ENCODE assay signal across 26 cellular contexts in genomic region chr5:86008293-86008692, GRCh38.
"Had no signal": no experiment of that assay in that cellular context is flagged by ENCODE, and none has a peak within 500 bp of the region (broad histone marks: within the 10 kb centered on the region; RNA-seq: fewer than 3 reads in every experiment).

No MANE protein-coding gene starts in this region.

- DNase-seq: activated CD4-positive, alpha-beta memory T cell treated with anti-CD3 and anti-CD28 coated beads for 36 hours; activated CD4-positive, alpha-beta T cell treated with anti-CD3 and anti-CD28 coated beads for 36 hours; activated CD4-positive, alpha-beta T cell treated with anti-CD3 and anti-CD28 coated beads, Interleukin-2, amount 10 ng/mL, durations not matched to agents 24 days and 14 days; activated CD4-positive, CD25-positive, alpha-beta regulatory T cell; activated CD4-positive, CD25-positive, alpha-beta regulatory T cell treated with anti-CD3 and anti-CD28 coated beads, Interleukin-2, amount 50 U/mL, for 72 hours; activated CD8-positive, alpha-beta memory T cell treated with anti-CD3 and anti-CD28 coated beads, Interleukin-2, amount 10 ng/mL, durations not matched to agents 7 days and 5 days; activated CD8-positive, alpha-beta memory T cell treated with anti-CD3 and anti-CD28 coated beads, Interleukin-2, amount 50 U/mL, for 4 hours; activated CD8-positive, alpha-beta T cell treated with anti-CD3 and anti-CD28 coated beads, Interleukin-2, amount 10 ng/mL, durations not matched to agents 7 days and 5 days; activated gamma-delta T cell; activated naive CD4-positive, alpha-beta T cell; activated naive CD4-positive, alpha-beta T cell treated with anti-CD3 and anti-CD28 coated beads, Interleukin-2, amount 10 ng/mL, durations not matched to agents 7 days and 5 days; activated naive CD8-positive, alpha-beta T cell treated with anti-CD3 and anti-CD28 coated beads, Interleukin-2, amount 10 ng/mL, durations not matched to agents 7 days and 5 days; activated T-cell treated with anti-CD3 and anti-CD28 coated beads, Interleukin-2, amount 50 U/mL, for 1 hour; activated T-cell treated with anti-CD3 and anti-CD28 coated beads, Interleukin-2, amount 50 U/mL, for 72 hours; central memory CD4-positive, alpha-beta T cell; cerebellar nuclear complex; colonic mucosa; effector CD8-positive, alpha-beta T cell; foreskin fibroblast; glutamatergic neuron; heart left ventricle; T-helper 1 cell; T-helper 17 cell; T1000 had no signal

- ATAC-seq: activated CD4-positive, alpha-beta T cell treated with anti-CD3 and anti-CD28 coated beads for 36 hours; activated CD8-positive, alpha-beta memory T cell treated with anti-CD3 and anti-CD28 coated beads, Interleukin-2, amount 10 ng/mL, durations not matched to agents 7 days and 5 days; activated CD8-positive, alpha-beta T cell treated with anti-CD3 and anti-CD28 coated beads, Interleukin-2, amount 10 ng/mL, durations not matched to agents 7 days and 5 days; activated naive CD4-positive, alpha-beta T cell treated with anti-CD3 and anti-CD28 coated beads, Interleukin-2, amount 50 U/mL, for 72 hours; activated T-cell treated with anti-CD3 and anti-CD28 coated beads, Interleukin-2, amount 50 U/mL, for 72 hours; esophagus mucosa; heart left ventricle; T-helper 17 cell had no signal
